ENCODE assay signal across 10 cellular contexts in the genomic region with DNA sequence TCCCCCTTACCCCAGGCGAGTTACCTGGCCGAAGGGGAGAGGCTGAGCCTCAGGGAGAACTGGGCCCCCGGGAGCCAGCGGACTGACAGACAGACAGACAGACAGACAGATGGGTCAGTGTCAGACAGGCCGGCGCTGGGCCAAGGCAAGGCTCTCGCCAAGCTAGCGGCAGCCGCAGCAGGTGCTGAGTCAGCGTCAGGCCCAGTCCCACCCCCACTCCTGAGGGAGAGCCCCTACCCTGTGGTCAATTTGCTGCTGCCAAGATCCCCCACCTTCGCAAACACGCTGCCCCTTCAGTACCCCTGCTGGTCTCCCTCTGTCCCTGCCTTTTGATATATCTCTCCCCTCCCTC. TPM values are rescaled to one million over a fixed set of nuclear protein-coding genes. Genes with fewer than 3 reads are reported as not detected.
A peak's percentile ranks its signal among the peaks of the same experiment; 100 is the strongest.
DNase-seq lines count a peak whose midpoint lies in the region; TF ChIP-seq lines count a peak whose summit lies in the region.
"Had no signal": no experiment of that assay in that cellular context is flagged by ENCODE, and none has a peak within 500 bp of the region (broad histone marks: within the 10 kb centered on the region; RNA-seq: fewer than 3 reads in every experiment).

No MANE protein-coding gene starts in this region.

- no peak overlapping the region for H2BK12ac ChIP-seq in trophoblast cell (ENCODE audit: low read length)

- H3K4me3 ChIP-seq in PC-9 = no peak overlapping the region
- H3K4me3 ChIP-seq in trophoblast cell (ENCODE audit: low read depth, low read length) = peak overlapping the region; percentile 74
- no peak overlapping the region for H3K4me3 ChIP-seq in MM.1S (ENCODE audit: low read length)

- POLR2A ChIA-PET in PC-9 (lab: Charles Lee; ENCODE audit: unreplicated experiment) = interaction anchor here (1.1 kb wide), 1 partner anchor 39 kb away, joined by 26 read pairs; the partner anchor contains the start of gene ZBTB4

- H2AK5ac ChIP-seq in trophoblast cell (ENCODE audit: low read length) = peak overlapping the region; percentile 24

- H3K4ac ChIP-seq in trophoblast cell (ENCODE audit: low read depth, low read length) = no peak overlapping the region

- H3K4me2 ChIP-seq in PC-9 (peak overlapping the region; percentile 90; the same call in 1 of the 2 replicates), trophoblast cell (ENCODE audit: low read length) (peak overlapping the region; percentile 70), MM.1S (ENCODE audit: low read depth, low read length) (no peak overlapping the region)

- no peak overlapping the region for H3K9ac ChIP-seq in trophoblast cell (ENCODE audit: low read length)
- no peak overlapping the region for H3K9ac ChIP-seq in MM.1S (ENCODE audit: low read length)

- H3K9me2 ChIP-seq in PC-9 (ENCODE audit: insufficient read depth) (no peaks in the 10 kb centered on the region), MM.1S (replicated peaks; ENCODE audit: insufficient read depth, low read length) (no peaks in the 10 kb centered on the region)

- intact Hi-C loops in PC-9 (cut with micrococcal nuclease; ENCODE audit: unreplicated experiment) = no loop called here

- H3K23ac ChIP-seq in trophoblast cell (ENCODE audit: low read length) = no peak overlapping the region

- peaks cover 8% of the 10 kb centered on the region; the same call in 1 of the 2 replicates for H3K79me2 ChIP-seq in PC-9 (ENCODE audit: low read depth)
- peaks cover 4% of the 10 kb centered on the region for H3K79me2 ChIP-seq in trophoblast cell (ENCODE audit: control insufficient read depth, insufficient read depth, low read length, poor library complexity)
- H3K79me2 ChIP-seq in MM.1S (ENCODE audit: low read length) = no peaks in the 10 kb centered on the region

- BruUV-seq in PC-9 (replicated peaks; lab: Mats Ljungman, UMichigan) = no TSS peak

- peak; percentile 80 for DNase-seq in GM13976 (ENCODE audit: low spot score)
- DNase-seq in PC-9 = no peak
- DNase-seq in endothelial cell (ENCODE audit: low spot score) = peak; percentile 39
- no peak for DNase-seq in trophoblast cell
- no peak for DNase-seq in MM.1S
- DNase-seq in stimulated activated CD4-positive, alpha-beta T cell treated with anti-CD3 and anti-CD28 coated beads, Interleukin-2, amount 100 ng/mL, for 48 hours = no peak
- DNase-seq in GDM1 (lab: John Stamatoyannopoulos, UW) = no peak
- DNase-seq in activated CD4-positive, CD25-positive, alpha-beta regulatory T cell (lab: John Stamatoyannopoulos, UW) = no peak

- H3K79me1 ChIP-seq in trophoblast cell (ENCODE audit: low read length) = peaks cover 18% of the 10 kb centered on the region

- H3K9me3 ChIP-seq in PC-9 (ENCODE audit: insufficient read depth, low read depth) = no peaks in the 10 kb centered on the region
- peaks cover 2% of the 10 kb centered on the region for H3K9me3 ChIP-seq in trophoblast cell (ENCODE audit: insufficient read depth, low read depth, low read length)
- H3K9me3 ChIP-seq in MM.1S (replicated peaks; ENCODE audit: insufficient read depth, low read length) = no peaks in the 10 kb centered on the region

- in situ Hi-C loops in GM13976 (cut with MboI; ENCODE audit: low sequenced_read_pairs, unreplicated experiment) = no loop called here

- no peak for TF ChIP-seq CTCF in GM13976 (IDR thresholded peaks at IDR 0.05; ENCODE audit: borderline replicate concordance, control extremely low read depth, extremely low read depth, insufficient read depth, missing control alignments)
- TF ChIP-seq CTCF in PC-9 (conservative IDR thresholded peaks at IDR 0.05) = no peak
- TF ChIP-seq CTCF in endothelial cell (IDR thresholded peaks at IDR 0.05; ENCODE audit: unreplicated experiment) = no peak
- no peak for TF ChIP-seq CTCF in MM.1S (IDR thresholded peaks at IDR 0.05; ENCODE audit: low read length)

- H3K14ac ChIP-seq in trophoblast cell (ENCODE audit: low read length) = no peak overlapping the region

- H3K27ac ChIP-seq in PC-9 (no peak overlapping the region), trophoblast cell (ENCODE audit: low read depth, low read length) (no peak overlapping the region), MM.1S (ENCODE audit: low read length) (no peak overlapping the region)

- H3K36me3 ChIP-seq in PC-9 (ENCODE audit: low read depth) (no peaks in the 10 kb centered on the region), trophoblast cell (ENCODE audit: control insufficient read depth in 1 of 2, insufficient read depth in 2 of 2, low read length in 2 of 2) (no peaks in the 10 kb centered on the region), MM.1S (replicated peaks; ENCODE audit: insufficient read depth, low read length) (no peaks in the 10 kb centered on the region)

- H3K4me3 Mint-ChIP-seq in endothelial cell (ENCODE audit: unreplicated experiment) = peak overlapping the region; percentile 92

- H2AFZ ChIP-seq in PC-9 = no peak overlapping the region
- no peak overlapping the region for H2AFZ ChIP-seq in trophoblast cell (ENCODE audit: insufficient read depth, low read length, poor library complexity)
- H2AFZ ChIP-seq in MM.1S (ENCODE audit: low read length) = no peak overlapping the region

- peaks cover 29% of the 10 kb centered on the region for H3K27me3 Mint-ChIP-seq in endothelial cell (ENCODE audit: unreplicated experiment)

- H3K27me3 ChIP-seq in PC-9 (ENCODE audit: insufficient read depth, low read depth) (no peaks in the 10 kb centered on the region), trophoblast cell (ENCODE audit: insufficient read depth, low read length) (peaks cover 18% of the 10 kb centered on the region), MM.1S (replicated peaks; ENCODE audit: insufficient read depth, low read length) (peaks cover 75% of the 10 kb centered on the region)

- WGBS in trophoblast cell (ENCODE audit: extremely low coverage, insufficient coverage, insufficient read length) = no CpG with 5 or more reads among the region's 12 CpGs

- H3K4me1 ChIP-seq in PC-9 (replicated peaks; ENCODE audit: insufficient read depth) = peaks cover 19% of the 10 kb centered on the region
- peaks cover 25 to 38% of the 10 kb centered on the region in 2 experiments for H3K4me1 ChIP-seq in trophoblast cell (ENCODE audit: control insufficient read depth in 1 of 2, insufficient read depth in 2 of 2, low read length in 2 of 2)
- H3K4me1 ChIP-seq in MM.1S (ENCODE audit: low read length) = peaks cover 10% of the 10 kb centered on the region

- peak overlapping the region; percentile 29 for H4K91ac ChIP-seq in trophoblast cell (ENCODE audit: low read depth, low read length)

- peak overlapping the region; percentile 77 for H4K8ac ChIP-seq in trophoblast cell (ENCODE audit: low read depth, low read length)

- H3K27ac Mint-ChIP-seq in endothelial cell (ENCODE audit: unreplicated experiment) = no peak overlapping the region

- H4K12ac ChIP-seq in trophoblast cell (ENCODE audit: low read depth, low read length) = no peak overlapping the region

- no peak overlapping the region for H2BK120ac ChIP-seq in trophoblast cell (ENCODE audit: insufficient read depth, low read length, poor library complexity)

- H3K4me1 Mint-ChIP-seq in endothelial cell (ENCODE audit: unreplicated experiment) = peaks cover 37% of the 10 kb centered on the region

- H3F3A ChIP-seq in PC-9 (ENCODE audit: insufficient read depth, low read depth) = peaks cover 9% of the 10 kb centered on the region; the same call in 1 of the 2 replicates
- H3F3A ChIP-seq in MM.1S (ENCODE audit: insufficient read depth, low read length) = peaks cover 9% of the 10 kb centered on the region

- no peaks in the 10 kb centered on the region for H4K20me1 ChIP-seq in PC-9 (ENCODE audit: insufficient read depth)
- H4K20me1 ChIP-seq in MM.1S (ENCODE audit: insufficient read depth, low read length) = no peaks in the 10 kb centered on the region

- CTCF ChIA-PET in PC-9 (lab: Charles Lee) = interaction anchor here (0.5 to 1.1 kb wide), 6 partner anchors 10 to 660 kb away, joined by 3 to 10 read pairs (median 3); no protein-coding TSS in a partner anchor

- no peaks in the 10 kb centered on the region for H3K9me3 Mint-ChIP-seq in endothelial cell (ENCODE audit: unreplicated experiment)

- no peak overlapping the region for H3K18ac ChIP-seq in trophoblast cell (ENCODE audit: low read length)

- H2BK5ac ChIP-seq in trophoblast cell (ENCODE audit: low read depth, low read length, poor library complexity) = no peak overlapping the region

- no peaks in the 10 kb centered on the region for H3K36me3 Mint-ChIP-seq in endothelial cell (ENCODE audit: low read depth, unreplicated experiment)

RNA-seq across cellular contexts. Expression of gene FGF11, which starts 1.5 kb away (rescaled TPM):
- total RNA-seq in PC-9 (2021) (15.2 and 23.2 TPM in 2 replicates), endothelial cell (ENCODE audit: unreplicated experiment) (19.7 TPM)
- 6.4 and 6.9 TPM in 2 replicates for polyA plus RNA-seq in trophoblast cell (2013)

RNA-seq across cellular contexts. Expression of gene CHRNB1, which starts 4.1 kb away (rescaled TPM):
- total RNA-seq in PC-9 (2021) (31.9 and 53.4 TPM in 2 replicates), endothelial cell (ENCODE audit: unreplicated experiment) (11.8 TPM)
- 12.8 and 13.9 TPM in 2 replicates for polyA plus RNA-seq in trophoblast cell (2013)

RNA-seq across cellular contexts. Expression of gene TMEM102, which starts 5.6 kb away (rescaled TPM):
- 17.0 and 20.7 TPM in 2 replicates for total RNA-seq in PC-9 (2021)
- 6.1 TPM for total RNA-seq in endothelial cell (ENCODE audit: unreplicated experiment)
- polyA plus RNA-seq in trophoblast cell (2013) = 7.9 and 8.7 TPM in 2 replicates

RNA-seq across cellular contexts. Expression of gene SPEM3, which starts 12.1 kb away (rescaled TPM):
- not detected in 2 replicates for total RNA-seq in PC-9 (2021)
- not detected for total RNA-seq in endothelial cell (ENCODE audit: unreplicated experiment)
- not detected in 2 replicates for polyA plus RNA-seq in trophoblast cell (2013)
- total RNA-seq: pulmonary artery endothelial cell, SK-MEL-5 had no signal

RNA-seq across cellular contexts. Expression of gene SPEM2, which starts 15.4 kb away (rescaled TPM):
- 0.50 TPM in 1 of 2 replicates, not detected in the other for total RNA-seq in PC-9 (2021)
- total RNA-seq in endothelial cell (ENCODE audit: unreplicated experiment) = 0.15 TPM
- 0.03 TPM in 1 of 2 replicates, not detected in the other for polyA plus RNA-seq in trophoblast cell (2013)
- total RNA-seq: pulmonary artery endothelial cell, SK-MEL-5 had no signal

Comparison
In these comparisons a context has a peak if more than half of its experiments do, and no peak if none do; other contexts are left out.
1. DNase-seq: peak in GM13976 (single experiment) and endothelial cell (single experiment); none in PC-9 (0 of 2), trophoblast cell (0 of 2), MM.1S (single experiment), stimulated activated CD4-positive, alpha-beta T cell treated with anti-CD3 and anti-CD28 coated beads, Interleukin-2, amount 100 ng/mL, for 48 hours (0 of 2), GDM1 (single experiment) and activated CD4-positive, CD25-positive, alpha-beta regulatory T cell (0 of 4).